Comparison of ENCODE assay signal across 24 cellular contexts in the genomic region with DNA sequence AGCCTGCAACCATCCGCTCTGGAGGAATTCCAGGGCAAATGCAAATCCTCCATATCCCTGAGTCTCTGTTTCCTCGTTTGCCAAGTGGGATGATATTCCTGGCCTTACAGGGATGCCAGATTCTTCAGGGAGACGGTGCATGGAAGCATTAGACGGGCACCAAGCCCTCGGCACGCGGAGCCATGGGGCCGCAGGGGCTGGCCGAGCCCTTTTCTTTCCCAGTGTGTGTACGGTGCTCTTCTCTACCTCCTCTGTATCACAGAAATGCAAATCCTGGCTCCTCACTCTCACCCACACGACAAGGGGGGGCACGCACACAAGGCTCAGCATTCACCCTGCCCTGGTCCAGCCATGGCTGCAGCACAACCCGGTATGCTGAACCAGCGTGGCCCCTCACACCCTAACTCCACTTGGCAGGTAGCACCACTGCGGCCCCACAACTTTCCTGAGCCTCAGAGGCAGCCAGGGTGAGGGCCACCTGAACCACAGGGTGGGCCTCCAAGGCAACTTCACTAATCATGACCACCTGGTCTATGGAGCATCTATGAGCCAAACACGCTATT.
"Had no signal": no experiment of that assay in that cellular context is flagged by ENCODE, and none has a peak within 500 bp of the region (broad histone marks: within the 10 kb centered on the region; RNA-seq: fewer than 3 reads in every experiment).

No MANE protein-coding gene starts in this region.

- ATAC-seq: activated CD4-positive, alpha-beta T cell treated with anti-CD3 and anti-CD28 coated beads for 36 hours; foreskin keratinocyte; left ventricle myocardium superior; naive thymus-derived CD4-positive, alpha-beta T cell; psoas muscle; T-cell had no signal

- H3K9me3 Mint-ChIP-seq: activated T-helper 1 cell treated with anti-CD3 and anti-CD28 coated beads, Interleukin-12 subunit alpha, Interleukin-12 subunit beta, Interleukin-2, Interleukin-4 antibody, amounts not matched to agents 30 ng/mL and 10 ng/mL and 1 ng/mL, durations not matched to agents 14 hours and 24 hours and 36 hours had no signal

- H3K4me1 Mint-ChIP-seq: activated CD4-positive, alpha-beta T cell treated with anti-CD3 and anti-CD28 coated beads for 36 hours; activated naive CD4-positive, alpha-beta T cell treated with anti-CD3 and anti-CD28 coated beads, Interleukin-2, amount 10 ng/mL, durations not matched to agents 7 days and 5 days; activated naive CD8-positive, alpha-beta T cell treated with anti-CD3 and anti-CD28 coated beads, Interleukin-2, amount 10 ng/mL, durations not matched to agents 7 days and 5 days; naive thymus-derived CD4-positive, alpha-beta T cell; T-cell had no signal

- H3K4me3 ChIP-seq: ascending aorta, cardiac muscle cell, esophagus muscularis mucosa, psoas muscle, suprapubic skin, tibial artery had no signal

- H2AFZ ChIP-seq: parathyroid adenoma had no signal

- H3K36me3 Mint-ChIP-seq: activated naive CD4-positive, alpha-beta T cell treated with anti-CD3 and anti-CD28 coated beads, Interleukin-2, amount 10 ng/mL, durations not matched to agents 7 days and 5 days; activated naive CD8-positive, alpha-beta T cell treated with anti-CD3 and anti-CD28 coated beads, Interleukin-2, amount 10 ng/mL, durations not matched to agents 7 days and 5 days; brain; naive thymus-derived CD4-positive, alpha-beta T cell; T-cell had no signal

- H3K27ac ChIP-seq: ascending aorta, cardiac muscle cell, esophagus muscularis mucosa, foreskin keratinocyte, parathyroid adenoma, psoas muscle, suprapubic skin, tibial artery had no signal

- H3K27ac Mint-ChIP-seq: activated CD4-positive, alpha-beta T cell treated with anti-CD3 and anti-CD28 coated beads for 36 hours; activated naive CD4-positive, alpha-beta T cell treated with anti-CD3 and anti-CD28 coated beads, Interleukin-2, amount 10 ng/mL, durations not matched to agents 7 days and 5 days; activated naive CD8-positive, alpha-beta T cell treated with anti-CD3 and anti-CD28 coated beads, Interleukin-2, amount 10 ng/mL, durations not matched to agents 7 days and 5 days; activated T-helper 1 cell treated with anti-CD3 and anti-CD28 coated beads, Interleukin-12 subunit alpha, Interleukin-12 subunit beta, Interleukin-2, Interleukin-4 antibody, amounts not matched to agents 30 ng/mL and 10 ng/mL and 1 ng/mL, durations not matched to agents 14 hours and 24 hours and 36 hours; brain; naive thymus-derived CD4-positive, alpha-beta T cell; T-cell had no signal

- H3K27me3 ChIP-seq: ascending aorta, cardiac muscle cell, foreskin keratinocyte had no signal

- H3K9me3 ChIP-seq: ascending aorta, esophagus muscularis mucosa, psoas muscle, suprapubic skin, tibial artery had no signal

- H3K79me2 ChIP-seq: parathyroid adenoma had no signal

- H3K36me3 ChIP-seq: ascending aorta, cardiac muscle cell, esophagus muscularis mucosa, suprapubic skin, tibial artery had no signal

- H3K9ac ChIP-seq: parathyroid adenoma had no signal

- H3K4me3 Mint-ChIP-seq: activated CD4-positive, alpha-beta T cell treated with anti-CD3 and anti-CD28 coated beads for 36 hours; activated naive CD4-positive, alpha-beta T cell treated with anti-CD3 and anti-CD28 coated beads, Interleukin-2, amount 10 ng/mL, durations not matched to agents 7 days and 5 days; activated naive CD8-positive, alpha-beta T cell treated with anti-CD3 and anti-CD28 coated beads, Interleukin-2, amount 10 ng/mL, durations not matched to agents 7 days and 5 days; activated T-helper 1 cell treated with anti-CD3 and anti-CD28 coated beads, Interleukin-12 subunit alpha, Interleukin-12 subunit beta, Interleukin-2, Interleukin-4 antibody, amounts not matched to agents 30 ng/mL and 10 ng/mL and 1 ng/mL, durations not matched to agents 14 hours and 24 hours and 36 hours; brain; naive thymus-derived CD4-positive, alpha-beta T cell; T-cell had no signal

- DNase-seq: activated CD4-positive, alpha-beta T cell treated with anti-CD3 and anti-CD28 coated beads for 36 hours; activated CD4-positive, CD25-positive, alpha-beta regulatory T cell; activated effector memory CD4-positive, alpha-beta T cell treated with anti-CD3 and anti-CD28 coated beads, Interleukin-2, amount 50 U/mL, for 16 hours; activated naive CD4-positive, alpha-beta T cell treated with anti-CD3 and anti-CD28 coated beads, Interleukin-2, amount 10 ng/mL, durations not matched to agents 7 days and 5 days; activated naive CD8-positive, alpha-beta T cell treated with anti-CD3 and anti-CD28 coated beads, Interleukin-2, amount 10 ng/mL, durations not matched to agents 7 days and 5 days; activated T-cell treated with anti-CD3 and anti-CD28 coated beads, Interleukin-2, amount 50 U/mL, for 1 hour; foreskin keratinocyte; left ventricle myocardium superior; midbrain; naive thymus-derived CD4-positive, alpha-beta T cell; nucleus accumbens; psoas muscle; stimulated activated CD4-positive, alpha-beta T cell treated with anti-CD3 and anti-CD28 coated beads, Interleukin-15, amount 100 ng/mL, for 24 hours; stimulated activated CD4-positive, alpha-beta T cell treated with anti-CD3 and anti-CD28 coated beads, Interleukin-2, amount 100 ng/mL, for 24 hours; stimulated activated naive CD4-positive, alpha-beta T cell; T-cell; tibial artery had no signal

- H3K4me1 ChIP-seq: ascending aorta, esophagus muscularis mucosa, foreskin keratinocyte, parathyroid adenoma, psoas muscle, suprapubic skin, tibial artery had no signal
